In genomic region chr7:20754001-20754400, GRCh38 we compare ENCODE assay signal across 3 cellular contexts.
TF ChIP-seq lines count a peak whose summit lies in the region.

No MANE protein-coding gene starts in this region.

TF ChIP-seq in HepG2, 621 proteins besides CTCF, POLR2A, EP300 and RAD21:
- peak; percentile 60 for TF ChIP-seq ZNF629 (CRISPR knock-in tag; conservative IDR thresholded peaks at IDR 0.05)
- no peak for TF ChIP-seq MAFK (conservative IDR thresholded peaks at IDR 0.05 in 1 of 2, IDR thresholded peaks at IDR 0.05 in 1 of 2; ENCODE audit: low read length in 2 of 2)

TF ChIP-seq in K562, 482 proteins besides CTCF, POLR2A, EP300 and RAD21 (continues in another document):
- TF ChIP-seq BCOR (IDR thresholded peaks at IDR 0.05) (0 out of 2 replicates have a peak, but pooled peaks have one; percentile 28), ZFPM2 (CRISPR knock-in tag; IDR thresholded peaks at IDR 0.05) (no peak), CREB3L1 (IDR thresholded peaks at IDR 0.05; ENCODE audit: borderline replicate concordance, low read depth) (no peak), SP1 (CRISPR knock-in tag; IDR thresholded peaks at IDR 0.05) (no peak), ZNF695 (CRISPR knock-in tag; IDR thresholded peaks at IDR 0.05) (no peak), UBTF (IDR thresholded peaks at IDR 0.05; ENCODE audit: borderline replicate concordance in 1 of 2, low read depth in 2 of 2, low read length in 2 of 2) (no peak), PRDM10 (IDR thresholded peaks at IDR 0.05; ENCODE audit: partially characterized antibody) (no peak), POLR3G (IDR thresholded peaks at IDR 0.05; ENCODE audit: extremely low read depth, insufficient read length, insufficient replicate concordance) (no peak)

TF ChIP-seq in H1, 55 proteins besides CTCF, POLR2A, EP300 and RAD21:
- TF ChIP-seq SIRT6 (IDR thresholded peaks at IDR 0.05; ENCODE audit: low read length) (no peak), KDM1A (IDR thresholded peaks at IDR 0.05; ENCODE audit: borderline replicate concordance, low read length) (0 out of 2 replicates have a peak, but pooled peaks have one; percentile 55), SIX5 (IDR thresholded peaks at IDR 0.05; ENCODE audit: low read depth, low read length) (no peak), KDM4A (IDR thresholded peaks at IDR 0.05; ENCODE audit: low read depth, low read length, severe bottlenecking) (no peak), RBBP5 (IDR thresholded peaks at IDR 0.05; ENCODE audit: borderline replicate concordance, low read depth, low read length) (no peak)
